In the genomic region with DNA sequence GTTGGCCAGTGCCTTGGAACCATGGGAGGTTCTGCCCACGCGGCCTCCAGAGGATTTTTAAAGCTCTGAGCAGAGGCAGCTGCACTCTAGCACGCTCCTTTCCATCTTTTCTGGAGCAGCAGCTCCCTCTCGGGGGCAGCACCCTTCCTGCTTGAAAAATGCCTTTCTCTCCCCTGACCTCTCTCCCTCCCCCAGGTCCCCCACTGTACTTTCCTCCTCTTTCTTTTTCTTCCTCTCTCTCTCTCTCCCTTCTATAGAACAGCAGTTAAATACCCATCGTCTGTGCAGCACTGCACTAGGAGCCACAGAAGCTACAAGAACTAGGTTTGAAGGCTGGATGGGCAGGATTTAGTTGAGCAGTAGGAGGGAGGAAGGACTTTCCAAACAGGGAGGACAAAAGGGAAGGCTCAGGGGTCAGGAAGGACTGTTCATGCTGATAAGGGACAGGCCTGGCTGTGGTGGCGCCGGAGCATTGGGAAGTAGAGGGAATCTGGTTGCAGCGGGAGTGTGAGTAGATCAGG, we compare ENCODE assay signal across 1 cellular context.
TF ChIP-seq lines count a peak whose summit lies in the region.

No MANE protein-coding gene starts in this region.

TF ChIP-seq in HepG2, 621 proteins besides CTCF, POLR2A, EP300 and RAD21 (continued from another document and continues in another):
- TF ChIP-seq, protein P1, sequence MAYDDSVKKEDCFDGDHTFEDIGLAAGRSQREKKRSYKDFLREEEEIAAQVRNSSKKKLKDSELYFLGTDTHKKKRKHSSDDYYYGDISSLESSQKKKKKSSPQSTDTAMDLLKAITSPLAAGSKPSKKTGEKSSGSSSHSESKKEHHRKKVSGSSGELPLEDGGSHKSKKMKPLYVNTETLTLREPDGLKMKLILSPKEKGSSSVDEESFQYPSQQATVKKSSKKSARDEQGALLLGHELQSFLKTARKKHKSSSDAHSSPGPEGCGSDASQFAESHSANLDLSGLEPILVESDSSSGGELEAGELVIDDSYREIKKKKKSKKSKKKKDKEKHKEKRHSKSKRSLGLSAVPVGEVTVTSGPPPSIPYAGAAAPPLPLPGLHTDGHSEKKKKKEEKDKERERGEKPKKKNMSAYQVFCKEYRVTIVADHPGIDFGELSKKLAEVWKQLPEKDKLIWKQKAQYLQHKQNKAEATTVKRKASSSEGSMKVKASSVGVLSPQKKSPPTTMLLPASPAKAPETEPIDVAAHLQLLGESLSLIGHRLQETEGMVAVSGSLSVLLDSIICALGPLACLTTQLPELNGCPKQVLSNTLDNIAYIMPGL (CRISPR knock-in tag; IDR thresholded peaks at IDR 0.05; ENCODE audit: borderline replicate concordance in 1 of 2, low read depth in 1 of 2): 0 out of 4 replicates have a peak, but pooled peaks of 1 of the 2 experiments have one; percentile 28
- TF ChIP-seq ZNF572 (CRISPR knock-in tag; IDR thresholded peaks at IDR 0.05) (peak; percentile 34; the same call in 1 of the 2 replicates), JARID2 (CRISPR knock-in tag; IDR thresholded peaks at IDR 0.05; ENCODE audit: insufficient replicate concordance) (no peak), ZNF282 (IDR thresholded peaks at IDR 0.05; ENCODE audit: partially characterized antibody) (no peak), SOX6 (IDR thresholded peaks at IDR 0.05) (no peak), SOX6 (CRISPR knock-in tag; IDR thresholded peaks at IDR 0.05) (no peak), ZNF143 (CRISPR knock-in tag; IDR thresholded peaks at IDR 0.05) (no peak), GPN1 (CRISPR knock-in tag; IDR thresholded peaks at IDR 0.05; ENCODE audit: borderline replicate concordance) (no peak), MZF1 (CRISPR knock-in tag; IDR thresholded peaks at IDR 0.05; ENCODE audit: borderline replicate concordance) (no peak), ZNF672 (CRISPR knock-in tag; IDR thresholded peaks at IDR 0.05) (no peak), MIER3 (CRISPR knock-in tag; IDR thresholded peaks at IDR 0.05; ENCODE audit: borderline replicate concordance) (no peak), ZNF331 (CRISPR knock-in tag; IDR thresholded peaks at IDR 0.05) (no peak), ZNF782 (CRISPR knock-in tag; IDR thresholded peaks at IDR 0.05; ENCODE audit: borderline replicate concordance) (no peak), ZNF816 (CRISPR knock-in tag; IDR thresholded peaks at IDR 0.05; ENCODE audit: borderline replicate concordance) (no peak), HDAC2 (CRISPR knock-in tag; IDR thresholded peaks at IDR 0.05) (no peak), SMAD1 (CRISPR knock-in tag; IDR thresholded peaks at IDR 0.05; ENCODE audit: borderline replicate concordance, low read depth) (no peak), ARID5B (CRISPR knock-in tag; IDR thresholded peaks at IDR 0.05) (peak; percentile 32; the same call in 1 of the 2 replicates), ZNF317 (CRISPR knock-in tag; IDR thresholded peaks at IDR 0.05) (no peak), KLF9 (CRISPR knock-in tag; IDR thresholded peaks at IDR 0.05; ENCODE audit: low read depth) (no peak), ZNF260 (CRISPR knock-in tag; IDR thresholded peaks at IDR 0.05; ENCODE audit: borderline replicate concordance, low read depth) (no peak), ZNF382 (CRISPR knock-in tag; IDR thresholded peaks at IDR 0.05; ENCODE audit: borderline replicate concordance) (no peak), MATR3 (CRISPR knock-in tag; IDR thresholded peaks at IDR 0.05) (no peak), NCOA5 (CRISPR knock-in tag; IDR thresholded peaks at IDR 0.05) (no peak), CBX1 (IDR thresholded peaks at IDR 0.05; ENCODE audit: low read depth) (no peak), HNRNPH1 (optimal IDR thresholded peaks at IDR 0.05; ENCODE audit: low read depth, low read length) (no peak), SATB2 (CRISPR knock-in tag; IDR thresholded peaks at IDR 0.05) (no peak), PRPF4 (IDR thresholded peaks at IDR 0.05; ENCODE audit: low read depth, low read length, poor library complexity, severe bottlenecking) (no peak), ZBTB20 (CRISPR knock-in tag; IDR thresholded peaks at IDR 0.05; ENCODE audit: borderline replicate concordance, low read depth) (no peak), SALL2 (CRISPR knock-in tag; IDR thresholded peaks at IDR 0.05) (no peak), HNF4G (IDR thresholded peaks at IDR 0.05; ENCODE audit: borderline replicate concordance, low read depth, low read length) (no peak), HNF4G (CRISPR knock-in tag; IDR thresholded peaks at IDR 0.05; ENCODE audit: borderline replicate concordance, low read depth) (no peak), ZNF34 (CRISPR knock-in tag; IDR thresholded peaks at IDR 0.05; ENCODE audit: borderline replicate concordance) (no peak), SRSF4 (IDR thresholded peaks at IDR 0.05; ENCODE audit: low read depth, low read length, poor library complexity, severe bottlenecking) (no peak), ZSCAN9 (CRISPR knock-in tag; IDR thresholded peaks at IDR 0.05; ENCODE audit: borderline replicate concordance) (0 out of 2 replicates have a peak, but pooled peaks have one; percentile 47), HINFP (CRISPR knock-in tag; IDR thresholded peaks at IDR 0.05; ENCODE audit: low read depth) (no peak), KLF6 (CRISPR knock-in tag; IDR thresholded peaks at IDR 0.05) (no peak), ETV5 (CRISPR knock-in tag; IDR thresholded peaks at IDR 0.05; ENCODE audit: borderline replicate concordance) (no peak; the same call in 1 of the 2 replicates), KDM4B (CRISPR knock-in tag; IDR thresholded peaks at IDR 0.05) (no peak), PITX1 (CRISPR knock-in tag; IDR thresholded peaks at IDR 0.05) (no peak), NKX3-1 (CRISPR knock-in tag; IDR thresholded peaks at IDR 0.05) (no peak), ZMYM2 (CRISPR knock-in tag; IDR thresholded peaks at IDR 0.05) (no peak), ZNF136 (CRISPR knock-in tag; IDR thresholded peaks at IDR 0.05; ENCODE audit: low read depth) (no peak), KMT2B (CRISPR knock-in tag; IDR thresholded peaks at IDR 0.05) (0 out of 2 replicates have a peak, but pooled peaks have one; percentile 29), PCBP1 (IDR thresholded peaks at IDR 0.05; ENCODE audit: borderline replicate concordance, low read depth, low read length) (no peak), ZNF562 (CRISPR knock-in tag; IDR thresholded peaks at IDR 0.05; ENCODE audit: borderline replicate concordance) (no peak), ZNF839 (CRISPR knock-in tag; IDR thresholded peaks at IDR 0.05; ENCODE audit: borderline replicate concordance) (no peak), EHMT2 (IDR thresholded peaks at IDR 0.05; ENCODE audit: borderline replicate concordance, low read depth, low read length) (no peak), ZNF652 (CRISPR knock-in tag; IDR thresholded peaks at IDR 0.05; ENCODE audit: borderline replicate concordance, low read depth) (no peak), ZNF772 (CRISPR knock-in tag; IDR thresholded peaks at IDR 0.05) (no peak), ZNF430 (CRISPR knock-in tag; IDR thresholded peaks at IDR 0.05) (no peak), PAXIP1 (CRISPR knock-in tag; conservative IDR thresholded peaks at IDR 0.05) (no peak)
- TF ChIP-seq, protein P2, sequence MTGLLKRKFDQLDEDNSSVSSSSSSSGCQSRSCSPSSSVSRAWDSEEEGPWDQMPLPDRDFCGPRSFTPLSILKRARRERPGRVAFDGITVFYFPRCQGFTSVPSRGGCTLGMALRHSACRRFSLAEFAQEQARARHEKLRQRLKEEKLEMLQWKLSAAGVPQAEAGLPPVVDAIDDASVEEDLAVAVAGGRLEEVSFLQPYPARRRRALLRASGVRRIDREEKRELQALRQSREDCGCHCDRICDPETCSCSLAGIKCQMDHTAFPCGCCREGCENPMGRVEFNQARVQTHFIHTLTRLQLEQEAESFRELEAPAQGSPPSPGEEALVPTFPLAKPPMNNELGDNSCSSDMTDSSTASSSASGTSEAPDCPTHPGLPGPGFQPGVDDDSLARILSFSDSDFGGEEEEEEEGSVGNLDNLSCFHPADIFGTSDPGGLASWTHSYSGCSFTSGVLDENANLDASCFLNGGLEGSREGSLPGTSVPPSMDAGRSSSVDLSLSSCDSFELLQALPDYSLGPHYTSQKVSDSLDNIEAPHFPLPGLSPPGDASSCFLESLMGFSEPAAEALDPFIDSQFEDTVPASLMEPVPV (CRISPR knock-in tag; IDR thresholded peaks at IDR 0.05): no peak
- TF ChIP-seq, protein P3, sequence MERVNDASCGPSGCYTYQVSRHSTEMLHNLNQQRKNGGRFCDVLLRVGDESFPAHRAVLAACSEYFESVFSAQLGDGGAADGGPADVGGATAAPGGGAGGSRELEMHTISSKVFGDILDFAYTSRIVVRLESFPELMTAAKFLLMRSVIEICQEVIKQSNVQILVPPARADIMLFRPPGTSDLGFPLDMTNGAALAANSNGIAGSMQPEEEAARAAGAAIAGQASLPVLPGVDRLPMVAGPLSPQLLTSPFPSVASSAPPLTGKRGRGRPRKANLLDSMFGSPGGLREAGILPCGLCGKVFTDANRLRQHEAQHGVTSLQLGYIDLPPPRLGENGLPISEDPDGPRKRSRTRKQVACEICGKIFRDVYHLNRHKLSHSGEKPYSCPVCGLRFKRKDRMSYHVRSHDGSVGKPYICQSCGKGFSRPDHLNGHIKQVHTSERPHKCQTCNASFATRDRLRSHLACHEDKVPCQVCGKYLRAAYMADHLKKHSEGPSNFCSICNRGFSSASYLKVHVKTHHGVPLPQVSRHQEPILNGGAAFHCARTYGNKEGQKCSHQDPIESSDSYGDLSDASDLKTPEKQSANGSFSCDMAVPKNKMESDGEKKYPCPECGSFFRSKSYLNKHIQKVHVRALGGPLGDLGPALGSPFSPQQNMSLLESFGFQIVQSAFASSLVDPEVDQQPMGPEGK (CRISPR knock-in tag; IDR thresholded peaks at IDR 0.05): peak; percentile 28; the same call in 1 of the 2 replicates
- TF ChIP-seq, protein P4, sequence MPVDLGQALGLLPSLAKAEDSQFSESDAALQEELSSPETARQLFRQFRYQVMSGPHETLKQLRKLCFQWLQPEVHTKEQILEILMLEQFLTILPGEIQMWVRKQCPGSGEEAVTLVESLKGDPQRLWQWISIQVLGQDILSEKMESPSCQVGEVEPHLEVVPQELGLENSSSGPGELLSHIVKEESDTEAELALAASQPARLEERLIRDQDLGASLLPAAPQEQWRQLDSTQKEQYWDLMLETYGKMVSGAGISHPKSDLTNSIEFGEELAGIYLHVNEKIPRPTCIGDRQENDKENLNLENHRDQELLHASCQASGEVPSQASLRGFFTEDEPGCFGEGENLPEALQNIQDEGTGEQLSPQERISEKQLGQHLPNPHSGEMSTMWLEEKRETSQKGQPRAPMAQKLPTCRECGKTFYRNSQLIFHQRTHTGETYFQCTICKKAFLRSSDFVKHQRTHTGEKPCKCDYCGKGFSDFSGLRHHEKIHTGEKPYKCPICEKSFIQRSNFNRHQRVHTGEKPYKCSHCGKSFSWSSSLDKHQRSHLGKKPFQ (CRISPR knock-in tag; IDR thresholded peaks at IDR 0.05; ENCODE audit: insufficient replicate concordance): no peak
